In genomic region chr5:134119720-134120119, GRCh38 we compare ENCODE assay signal across 22 cellular contexts. TPM values are rescaled to one million over a fixed set of nuclear protein-coding genes. Genes with fewer than 3 reads are reported as not detected.
DNase-seq lines count a peak whose midpoint lies in the region; ATAC-seq lines count a peak whose summit lies in the region.
"Had no signal": no experiment of that assay in that cellular context is flagged by ENCODE, and none has a peak within 500 bp of the region (broad histone marks: within the 10 kb centered on the region; RNA-seq: fewer than 3 reads in every experiment).

No MANE protein-coding gene starts in this region.

- CTCF ChIA-PET in CD4-positive, alpha-beta memory T cell (lab: Charles Lee; ENCODE audit: partially characterized antibody): interaction anchor here (1.3 to 1.9 kb wide), 2 partner anchors 46 to 51 kb away, joined by 3 to 5 read pairs; no protein-coding TSS in a partner anchor

- ATAC-seq in memory B cell (ENCODE audit: low read depth): no peak
- no peak for ATAC-seq in GM21447 (IDR thresholded peaks at IDR 0.05; ENCODE audit: unreplicated experiment)
- ATAC-seq in HG02588 (IDR thresholded peaks at IDR 0.05; ENCODE audit: unreplicated experiment): no peak
- ATAC-seq: lower lobe of right lung, Right ventricle myocardium inferior had no signal

- peak overlapping the region; percentile 82 to 85 for H3K4me3 ChIP-seq in CD4-positive, alpha-beta memory T cell (ENCODE audit: low read length in 2 of 2)
- H3K4me3 ChIP-seq: coronary artery, lower lobe of right lung, upper lobe of left lung had no signal

- H3K27ac ChIP-seq in CD4-positive, alpha-beta memory T cell (ENCODE audit: low read depth, low read length): peak overlapping the region; percentile 97
- H3K27ac ChIP-seq: 22Rv1, coronary artery, lower lobe of right lung, upper lobe of left lung had no signal

- H3K27me3 Mint-ChIP-seq in T-helper 1 cell treated with Interleukin-12 subunit alpha and Interleukin-12 subunit beta and Interleukin-4 antibody, amounts not matched to agents 30 μg/mL and 1 μg/mL, for 36 hours (ENCODE audit: low read depth): peaks cover 46% of the 10 kb centered on the region
- H3K27me3 Mint-ChIP-seq in CD4-positive, alpha-beta memory T cell: no peaks in the 10 kb centered on the region
- no peaks in the 10 kb centered on the region for H3K27me3 Mint-ChIP-seq in activated naive CD4-positive, alpha-beta T cell treated with anti-CD3 and anti-CD28 coated beads, Interleukin-2, amount 50 U/mL, for 24 hours
- H3K27me3 Mint-ChIP-seq in memory B cell: no peaks in the 10 kb centered on the region

- DNase-seq in T-helper 1 cell: no peak
- no peak for DNase-seq in CD4-positive, alpha-beta memory T cell
- no peak for DNase-seq in memory B cell (ENCODE audit: low spot score in 2 of 2)
- no peak for DNase-seq in activated CD8-positive, alpha-beta memory T cell treated with anti-CD3 and anti-CD28 coated beads, Interleukin-2, amount 50 U/mL, for 48 hours
- DNase-seq: activated CD4-positive, CD25-positive, alpha-beta regulatory T cell treated with anti-CD3 and anti-CD28 coated beads, Interleukin-2, amount 50 U/mL, for 72 hours; amniotic stem cell; Caco-2; HFFc6; lower lobe of right lung; NCI-H1092; NCI-H2029; NCI-H2227 treated with DMSO at 0.1 percent for 48 hours; occipital lobe; stimulated activated CD4-positive, alpha-beta T cell treated with anti-CD3 and anti-CD28 coated beads, Interleukin-4, amount 100 ng/mL, for 1 hour had no signal

- no peaks in the 10 kb centered on the region for H3K27me3 ChIP-seq in CD4-positive, alpha-beta memory T cell (ENCODE audit: insufficient read depth, low read length)
- H3K27me3 ChIP-seq: upper lobe of left lung had no signal

- H3K9me3 ChIP-seq in CD4-positive, alpha-beta memory T cell (ENCODE audit: control insufficient read depth in 1 of 2, low read length in 2 of 2): no peaks in the 10 kb centered on the region
- H3K9me3 ChIP-seq: Caco-2, lower lobe of right lung, upper lobe of left lung had no signal

- intact Hi-C loops in CD4-positive, alpha-beta memory T cell (cut with micrococcal nuclease): no loop called here

- H3K9me3 Mint-ChIP-seq in T-helper 1 cell treated with Interleukin-12 subunit alpha and Interleukin-12 subunit beta and Interleukin-4 antibody, amounts not matched to agents 30 μg/mL and 1 μg/mL, for 36 hours: no peaks in the 10 kb centered on the region
- H3K9me3 Mint-ChIP-seq in CD4-positive, alpha-beta memory T cell: peaks cover 0 to 2% (median 0%) of the 10 kb centered on the region in 8 donors
- H3K9me3 Mint-ChIP-seq in activated naive CD4-positive, alpha-beta T cell treated with anti-CD3 and anti-CD28 coated beads, Interleukin-2, amount 50 U/mL, for 24 hours: no peaks in the 10 kb centered on the region
- no peaks in the 10 kb centered on the region for H3K9me3 Mint-ChIP-seq in memory B cell
- H3K9me3 Mint-ChIP-seq: HFFc6 had no signal

- H3K36me3 Mint-ChIP-seq in T-helper 1 cell treated with Interleukin-12 subunit alpha and Interleukin-12 subunit beta and Interleukin-4 antibody, amounts not matched to agents 30 μg/mL and 1 μg/mL, for 36 hours (ENCODE audit: low read depth): peaks cover 54% of the 10 kb centered on the region
- peaks cover 75 to 83% of the 10 kb centered on the region in 2 donors for H3K36me3 Mint-ChIP-seq in CD4-positive, alpha-beta memory T cell
- peaks cover 20% of the 10 kb centered on the region for H3K36me3 Mint-ChIP-seq in activated naive CD4-positive, alpha-beta T cell treated with anti-CD3 and anti-CD28 coated beads, Interleukin-2, amount 50 U/mL, for 24 hours
- peaks cover 15% of the 10 kb centered on the region for H3K36me3 Mint-ChIP-seq in memory B cell

- H3K27ac Mint-ChIP-seq in T-helper 1 cell treated with Interleukin-12 subunit alpha and Interleukin-12 subunit beta and Interleukin-4 antibody, amounts not matched to agents 30 μg/mL and 1 μg/mL, for 36 hours: peak overlapping the region; percentile 38
- peak overlapping the region; percentile 89 to 98 (median 96) for H3K27ac Mint-ChIP-seq in CD4-positive, alpha-beta memory T cell
- peak overlapping the region; percentile 95 for H3K27ac Mint-ChIP-seq in activated naive CD4-positive, alpha-beta T cell treated with anti-CD3 and anti-CD28 coated beads, Interleukin-2, amount 50 U/mL, for 24 hours
- H3K27ac Mint-ChIP-seq in memory B cell: peak overlapping the region; percentile 91
- H3K27ac Mint-ChIP-seq: HFFc6 had no signal

- H3K4me1 ChIP-seq in CD4-positive, alpha-beta memory T cell (ENCODE audit: insufficient read depth, low read length): peaks cover 77% of the 10 kb centered on the region

- peaks cover 45% of the 10 kb centered on the region for H3K4me1 Mint-ChIP-seq in T-helper 1 cell treated with Interleukin-12 subunit alpha and Interleukin-12 subunit beta and Interleukin-4 antibody, amounts not matched to agents 30 μg/mL and 1 μg/mL, for 36 hours (ENCODE audit: low read depth)
- H3K4me1 Mint-ChIP-seq in CD4-positive, alpha-beta memory T cell: peaks cover 35 to 90% (median 53%) of the 10 kb centered on the region in 4 donors
- H3K4me1 Mint-ChIP-seq in activated naive CD4-positive, alpha-beta T cell treated with anti-CD3 and anti-CD28 coated beads, Interleukin-2, amount 50 U/mL, for 24 hours: peaks cover 86% of the 10 kb centered on the region
- H3K4me1 Mint-ChIP-seq in memory B cell: peaks cover 42% of the 10 kb centered on the region

- H3K4me3 Mint-ChIP-seq in T-helper 1 cell treated with Interleukin-12 subunit alpha and Interleukin-12 subunit beta and Interleukin-4 antibody, amounts not matched to agents 30 μg/mL and 1 μg/mL, for 36 hours: peak overlapping the region; percentile 69
- H3K4me3 Mint-ChIP-seq in CD4-positive, alpha-beta memory T cell: peak overlapping the region; percentile 86 to 99 (median 96)
- peak overlapping the region; percentile 94 for H3K4me3 Mint-ChIP-seq in activated naive CD4-positive, alpha-beta T cell treated with anti-CD3 and anti-CD28 coated beads, Interleukin-2, amount 50 U/mL, for 24 hours
- H3K4me3 Mint-ChIP-seq in memory B cell: peak overlapping the region; percentile 17
- H3K4me3 Mint-ChIP-seq: HFFc6 had no signal

- POLR2A ChIA-PET in CD4-positive, alpha-beta memory T cell (lab: Charles Lee; ENCODE audit: partially characterized antibody): interaction anchor here (0.9 to 22.2 kb wide), 6 partner anchors 47 to 107 kb away, joined by 3 to 192 read pairs (median 12); partner anchors contain the start of genes PPP2CA and SKP1

- H3K36me3 ChIP-seq in CD4-positive, alpha-beta memory T cell (ENCODE audit: insufficient read depth, low read length): peaks cover 77% of the 10 kb centered on the region
- H3K36me3 ChIP-seq: lower lobe of right lung, upper lobe of left lung had no signal

RNA-seq across cellular contexts. Expression of gene TCF7, which starts 5.2 kb away (rescaled TPM):
- total RNA-seq in CD4-positive, alpha-beta memory T cell: 100 to 1,000 TPM; 770 to 841 TPM
- polyA plus RNA-seq in CD4-positive, alpha-beta memory T cell: 100 to 1,000 TPM; 102 to 474 TPM
- total RNA-seq: occipital lobe had no signal

RNA-seq across cellular contexts. Expression of gene SKP1, which starts 57.0 kb away (rescaled TPM):
- total RNA-seq in CD4-positive, alpha-beta memory T cell: 100 to 1,000 TPM; 234 to 246 TPM
- polyA plus RNA-seq in CD4-positive, alpha-beta memory T cell: 1,000 to 10,000 TPM; 1,076 to 1,639 TPM

Comparison
In these comparisons a context has a peak if more than half of its experiments do, and no peak if none do; other contexts are left out.
1. H3K27ac Mint-ChIP-seq: peak in every context shown above with its lines; median percentile 96 in CD4-positive, alpha-beta memory T cell; 95 in activated naive CD4-positive, alpha-beta T cell treated with anti-CD3 and anti-CD28 coated beads, Interleukin-2, amount 50 U/mL, for 24 hours; 91 in memory B cell; 38 in T-helper 1 cell treated with Interleukin-12 subunit alpha and Interleukin-12 subunit beta and Interleukin-4 antibody, amounts not matched to agents 30 μg/mL and 1 μg/mL, for 36 hours.
2. H3K4me3 Mint-ChIP-seq: peak in every context shown above with its lines; median percentile 96 in CD4-positive, alpha-beta memory T cell; 94 in activated naive CD4-positive, alpha-beta T cell treated with anti-CD3 and anti-CD28 coated beads, Interleukin-2, amount 50 U/mL, for 24 hours; 69 in T-helper 1 cell treated with Interleukin-12 subunit alpha and Interleukin-12 subunit beta and Interleukin-4 antibody, amounts not matched to agents 30 μg/mL and 1 μg/mL, for 36 hours; 17 in memory B cell.